In genomic region chr13:59494560-59494970, GRCh38 we compare ENCODE assay signal across 13 cellular contexts.
DNase-seq lines count a peak whose midpoint lies in the region; ATAC-seq and TF ChIP-seq lines count a peak whose summit lies in the region.
"Had no signal": no experiment of that assay in that cellular context is flagged by ENCODE, and none has a peak within 500 bp of the region (broad histone marks: within the 10 kb centered on the region; RNA-seq: fewer than 3 reads in every experiment).

No MANE protein-coding gene starts in this region.

- intact Hi-C loops in activated CD4-positive, alpha-beta T cell treated with anti-CD3 and anti-CD28 coated beads, Interleukin-2, amount 10 ng/mL, durations not matched to agents 24 days and 14 days (cut with micrococcal nuclease): no loop called here

- no peaks in the 10 kb centered on the region for H3K36me3 Mint-ChIP-seq in activated T-cell treated with anti-CD3 and anti-CD28 coated beads, Interleukin-2, amount 50 U/mL, for 72 hours (ENCODE audit: insufficient read depth in 2 of 2)
- no peaks in the 10 kb centered on the region for H3K36me3 Mint-ChIP-seq in activated naive CD8-positive, alpha-beta T cell treated with anti-CD3 and anti-CD28 coated beads, Interleukin-2, amount 50 U/mL, for 24 hours (ENCODE audit: low read depth)
- H3K36me3 Mint-ChIP-seq in activated CD4-positive, alpha-beta T cell treated with anti-CD3 and anti-CD28 coated beads, Interleukin-2, amount 10 ng/mL, durations not matched to agents 24 days and 14 days (ENCODE audit: low read depth): no peaks in the 10 kb centered on the region

- no peak overlapping the region for H3K4me3 ChIP-seq in AG04449 (ENCODE audit: low read depth, low read length)
- H3K4me3 ChIP-seq: upper lobe of right lung had no signal

- H3K4me1 Mint-ChIP-seq in activated T-cell treated with anti-CD3 and anti-CD28 coated beads, Interleukin-2, amount 50 U/mL, for 72 hours (ENCODE audit: low read depth): peaks cover 4% of the 10 kb centered on the region
- H3K4me1 Mint-ChIP-seq in activated naive CD8-positive, alpha-beta T cell treated with anti-CD3 and anti-CD28 coated beads, Interleukin-2, amount 50 U/mL, for 24 hours: no peaks in the 10 kb centered on the region
- peaks cover 2% of the 10 kb centered on the region for H3K4me1 Mint-ChIP-seq in activated CD4-positive, alpha-beta T cell treated with anti-CD3 and anti-CD28 coated beads, Interleukin-2, amount 10 ng/mL, durations not matched to agents 24 days and 14 days

- ATAC-seq in activated T-cell treated with anti-CD3 and anti-CD28 coated beads, Interleukin-2, amount 50 U/mL, for 72 hours (replicated peaks in 1 of 2): no peak
- ATAC-seq in activated naive CD8-positive, alpha-beta T cell treated with anti-CD3 and anti-CD28 coated beads, Interleukin-2, amount 50 U/mL, for 24 hours: no peak
- ATAC-seq: upper lobe of right lung had no signal

- no peak overlapping the region for H3K27ac Mint-ChIP-seq in activated T-cell treated with anti-CD3 and anti-CD28 coated beads, Interleukin-2, amount 50 U/mL, for 72 hours
- H3K27ac Mint-ChIP-seq in activated naive CD8-positive, alpha-beta T cell treated with anti-CD3 and anti-CD28 coated beads, Interleukin-2, amount 50 U/mL, for 24 hours: no peak overlapping the region
- no peak overlapping the region for H3K27ac Mint-ChIP-seq in activated CD4-positive, alpha-beta T cell treated with anti-CD3 and anti-CD28 coated beads, Interleukin-2, amount 10 ng/mL, durations not matched to agents 24 days and 14 days

- no peak overlapping the region for H3K4me3 Mint-ChIP-seq in activated T-cell treated with anti-CD3 and anti-CD28 coated beads, Interleukin-2, amount 50 U/mL, for 72 hours
- H3K4me3 Mint-ChIP-seq in activated naive CD8-positive, alpha-beta T cell treated with anti-CD3 and anti-CD28 coated beads, Interleukin-2, amount 50 U/mL, for 24 hours: no peak overlapping the region
- no peak overlapping the region for H3K4me3 Mint-ChIP-seq in activated CD4-positive, alpha-beta T cell treated with anti-CD3 and anti-CD28 coated beads, Interleukin-2, amount 10 ng/mL, durations not matched to agents 24 days and 14 days

- TF ChIP-seq CTCF in AG04449 (IDR thresholded peaks at IDR 0.05; ENCODE audit: insufficient read depth, low read length, missing control alignments): no peak

- CTCF ChIA-PET in AG04449 (lab: Yijun Ruan, JAX): interaction anchor here (1.1 kb wide), 1 partner anchor 102 kb away, joined by 3 read pairs; no protein-coding TSS in a partner anchor

- POLR2A ChIA-PET in AG04449 (lab: Yijun Ruan, JAX): interaction anchor here (0.7 kb wide), 1 partner anchor 46 kb away, joined by 3 read pairs; no protein-coding TSS in a partner anchor

- H3K27me3 Mint-ChIP-seq in activated T-cell treated with anti-CD3 and anti-CD28 coated beads, Interleukin-2, amount 50 U/mL, for 72 hours (ENCODE audit: low read depth): no peaks in the 10 kb centered on the region
- no peaks in the 10 kb centered on the region for H3K27me3 Mint-ChIP-seq in activated naive CD8-positive, alpha-beta T cell treated with anti-CD3 and anti-CD28 coated beads, Interleukin-2, amount 50 U/mL, for 24 hours
- no peaks in the 10 kb centered on the region for H3K27me3 Mint-ChIP-seq in activated CD4-positive, alpha-beta T cell treated with anti-CD3 and anti-CD28 coated beads, Interleukin-2, amount 10 ng/mL, durations not matched to agents 24 days and 14 days

- no peaks in the 10 kb centered on the region for H3K9me3 Mint-ChIP-seq in activated T-cell treated with anti-CD3 and anti-CD28 coated beads, Interleukin-2, amount 50 U/mL, for 72 hours
- H3K9me3 Mint-ChIP-seq in activated naive CD8-positive, alpha-beta T cell treated with anti-CD3 and anti-CD28 coated beads, Interleukin-2, amount 50 U/mL, for 24 hours: no peaks in the 10 kb centered on the region
- H3K9me3 Mint-ChIP-seq in activated CD4-positive, alpha-beta T cell treated with anti-CD3 and anti-CD28 coated beads, Interleukin-2, amount 10 ng/mL, durations not matched to agents 24 days and 14 days: peaks cover 6% of the 10 kb centered on the region

- peak; percentile 33 for DNase-seq in AG04449 (ENCODE audit: low read depth, low spot score)
- peak; percentile 88 for DNase-seq in LHCN-M2 (ENCODE audit: low read depth)
- DNase-seq in cerebellar cortex (ENCODE audit: low spot score): peak; percentile 70
- DNase-seq in iris pigment epithelial cell (ENCODE audit: low read depth): peak; percentile 95
- DNase-seq in A172 (ENCODE audit: low spot score): no peak
- no peak for DNase-seq in activated T-cell treated with anti-CD3 and anti-CD28 coated beads, Interleukin-2, amount 50 U/mL, for 72 hours
- DNase-seq in activated naive CD8-positive, alpha-beta T cell treated with anti-CD3 and anti-CD28 coated beads, Interleukin-2, amount 50 U/mL, for 24 hours: no peak
- no peak for DNase-seq in activated CD4-positive, alpha-beta T cell treated with anti-CD3 and anti-CD28 coated beads, Interleukin-2, amount 10 ng/mL, durations not matched to agents 24 days and 14 days
- DNase-seq: activated CD4-positive, alpha-beta T cell treated with anti-CD3 and anti-CD28 coated beads for 48 hours; GF-D8; NCI-H526; SK-N-SH; upper lobe of right lung had no signal

Comparison
In these comparisons a context has a peak if more than half of its experiments do, and no peak if none do; other contexts are left out.
1. DNase-seq: peak in AG04449 (single experiment), LHCN-M2 (single experiment), cerebellar cortex (single experiment) and iris pigment epithelial cell (single experiment); none in A172 (single experiment), activated T-cell treated with anti-CD3 and anti-CD28 coated beads, Interleukin-2, amount 50 U/mL, for 72 hours (0 of 2), activated naive CD8-positive, alpha-beta T cell treated with anti-CD3 and anti-CD28 coated beads, Interleukin-2, amount 50 U/mL, for 24 hours (single experiment) and activated CD4-positive, alpha-beta T cell treated with anti-CD3 and anti-CD28 coated beads, Interleukin-2, amount 10 ng/mL, durations not matched to agents 24 days and 14 days (single experiment).